In the genomic region with DNA sequence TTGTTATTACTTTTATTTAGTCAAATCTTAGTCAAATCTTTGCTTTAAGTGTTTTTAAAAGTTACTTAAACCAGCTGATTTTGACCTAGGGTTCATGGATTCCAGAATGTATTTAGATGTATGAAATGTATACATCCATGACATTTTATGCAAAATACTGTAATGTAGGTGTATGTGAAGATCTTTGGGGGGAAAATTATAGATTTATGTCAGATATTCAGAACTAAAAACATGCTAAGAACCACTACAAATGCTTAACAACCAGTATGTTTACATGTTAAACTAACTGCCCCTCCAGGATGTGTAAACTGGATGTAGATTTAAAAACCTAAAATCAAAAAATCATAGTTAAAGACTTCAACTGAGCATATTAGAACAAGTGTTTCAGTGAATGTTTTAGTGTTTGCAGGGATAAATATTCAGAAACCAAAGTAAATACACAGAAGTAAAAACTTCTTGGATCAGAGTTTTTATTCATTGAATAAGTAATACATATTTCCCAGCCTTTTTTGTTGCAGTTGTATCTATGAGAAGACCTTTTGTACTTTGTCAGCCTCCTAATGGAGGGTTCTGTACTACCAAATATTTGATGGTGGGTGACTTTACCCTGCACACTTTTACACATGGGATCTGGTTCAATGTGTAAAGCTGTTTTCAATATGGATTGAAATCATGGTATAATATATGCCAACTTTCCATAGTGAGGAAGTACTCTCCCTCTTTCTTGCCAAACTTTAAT, we compare ENCODE assay signal across 2 cellular contexts.
TF ChIP-seq lines count a peak whose summit lies in the region.

No MANE protein-coding gene starts in this region.

TF ChIP-seq in liver, 16 proteins besides CTCF, POLR2A, EP300 and RAD21:
- TF ChIP-seq GABPA (IDR thresholded peaks at IDR 0.05 in 1 of 2, conservative IDR thresholded peaks at IDR 0.05 in 1 of 2) (no peak), REST (IDR thresholded peaks at IDR 0.05) (no peak), SP1 (IDR thresholded peaks at IDR 0.05) (no peak), HNF4A (conservative IDR thresholded peaks at IDR 0.05) (no peak), FOXA2 (IDR thresholded peaks at IDR 0.05) (no peak), TAF1 (conservative IDR thresholded peaks at IDR 0.05) (no peak), NR2F2 (IDR thresholded peaks at IDR 0.05) (no peak), EGR1 (IDR thresholded peaks at IDR 0.05; ENCODE audit: low read depth in 2 of 2) (no peak), JUND (IDR thresholded peaks at IDR 0.05) (no peak), RXRA (IDR thresholded peaks at IDR 0.05) (no peak), FOXA1 (IDR thresholded peaks at IDR 0.05) (no peak), YY1 (IDR thresholded peaks at IDR 0.05) (no peak), HNF4G (IDR thresholded peaks at IDR 0.05) (no peak), ATF3 (IDR thresholded peaks at IDR 0.05) (no peak)
- TF ChIP-seq, protein P1, sequence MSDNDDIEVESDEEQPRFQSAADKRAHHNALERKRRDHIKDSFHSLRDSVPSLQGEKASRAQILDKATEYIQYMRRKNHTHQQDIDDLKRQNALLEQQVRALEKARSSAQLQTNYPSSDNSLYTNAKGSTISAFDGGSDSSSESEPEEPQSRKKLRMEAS (IDR thresholded peaks at IDR 0.05): no peak
- TF ChIP-seq, protein P2, sequence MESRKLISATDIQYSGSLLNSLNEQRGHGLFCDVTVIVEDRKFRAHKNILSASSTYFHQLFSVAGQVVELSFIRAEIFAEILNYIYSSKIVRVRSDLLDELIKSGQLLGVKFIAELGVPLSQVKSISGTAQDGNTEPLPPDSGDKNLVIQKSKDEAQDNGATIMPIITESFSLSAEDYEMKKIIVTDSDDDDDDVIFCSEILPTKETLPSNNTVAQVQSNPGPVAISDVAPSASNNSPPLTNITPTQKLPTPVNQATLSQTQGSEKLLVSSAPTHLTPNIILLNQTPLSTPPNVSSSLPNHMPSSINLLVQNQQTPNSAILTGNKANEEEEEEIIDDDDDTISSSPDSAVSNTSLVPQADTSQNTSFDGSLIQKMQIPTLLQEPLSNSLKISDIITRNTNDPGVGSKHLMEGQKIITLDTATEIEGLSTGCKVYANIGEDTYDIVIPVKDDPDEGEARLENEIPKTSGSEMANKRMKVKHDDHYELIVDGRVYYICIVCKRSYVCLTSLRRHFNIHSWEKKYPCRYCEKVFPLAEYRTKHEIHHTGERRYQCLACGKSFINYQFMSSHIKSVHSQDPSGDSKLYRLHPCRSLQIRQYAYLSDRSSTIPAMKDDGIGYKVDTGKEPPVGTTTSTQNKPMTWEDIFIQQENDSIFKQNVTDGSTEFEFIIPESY (IDR thresholded peaks at IDR 0.05): no peak

TF ChIP-seq in HepG2, 621 proteins besides CTCF, POLR2A, EP300 and RAD21:
- no peak for TF ChIP-seq ZNF484 (CRISPR knock-in tag; IDR thresholded peaks at IDR 0.05; ENCODE audit: borderline replicate concordance, low read depth)
- no peak for TF ChIP-seq PHF5A (CRISPR knock-in tag; IDR thresholded peaks at IDR 0.05; ENCODE audit: low read depth, unreplicated experiment)
- no peak for TF ChIP-seq HDAC2 (CRISPR knock-in tag; IDR thresholded peaks at IDR 0.05)
- no peak for TF ChIP-seq SRSF4 (IDR thresholded peaks at IDR 0.05; ENCODE audit: low read depth, low read length, poor library complexity, severe bottlenecking)
- no peak for TF ChIP-seq ZFP36L1 (CRISPR knock-in tag; IDR thresholded peaks at IDR 0.05)
- TF ChIP-seq ZSCAN21 (CRISPR knock-in tag; IDR thresholded peaks at IDR 0.05; ENCODE audit: borderline replicate concordance): no peak
- TF ChIP-seq, protein P3, sequence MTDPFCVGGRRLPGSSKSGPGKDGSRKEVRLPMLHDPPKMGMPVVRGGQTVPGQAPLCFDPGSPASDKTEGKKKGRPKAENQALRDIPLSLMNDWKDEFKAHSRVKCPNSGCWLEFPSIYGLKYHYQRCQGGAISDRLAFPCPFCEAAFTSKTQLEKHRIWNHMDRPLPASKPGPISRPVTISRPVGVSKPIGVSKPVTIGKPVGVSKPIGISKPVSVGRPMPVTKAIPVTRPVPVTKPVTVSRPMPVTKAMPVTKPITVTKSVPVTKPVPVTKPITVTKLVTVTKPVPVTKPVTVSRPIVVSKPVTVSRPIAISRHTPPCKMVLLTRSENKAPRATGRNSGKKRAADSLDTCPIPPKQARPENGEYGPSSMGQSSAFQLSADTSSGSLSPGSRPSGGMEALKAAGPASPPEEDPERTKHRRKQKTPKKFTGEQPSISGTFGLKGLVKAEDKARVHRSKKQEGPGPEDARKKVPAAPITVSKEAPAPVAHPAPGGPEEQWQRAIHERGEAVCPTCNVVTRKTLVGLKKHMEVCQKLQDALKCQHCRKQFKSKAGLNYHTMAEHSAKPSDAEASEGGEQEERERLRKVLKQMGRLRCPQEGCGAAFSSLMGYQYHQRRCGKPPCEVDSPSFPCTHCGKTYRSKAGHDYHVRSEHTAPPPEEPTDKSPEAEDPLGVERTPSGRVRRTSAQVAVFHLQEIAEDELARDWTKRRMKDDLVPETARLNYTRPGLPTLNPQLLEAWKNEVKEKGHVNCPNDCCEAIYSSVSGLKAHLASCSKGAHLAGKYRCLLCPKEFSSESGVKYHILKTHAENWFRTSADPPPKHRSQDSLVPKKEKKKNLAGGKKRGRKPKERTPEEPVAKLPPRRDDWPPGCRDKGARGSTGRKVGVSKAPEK (CRISPR knock-in tag; IDR thresholded peaks at IDR 0.05; ENCODE audit: borderline replicate concordance): no peak
